8 cellular contexts compared by ENCODE assay signal in genomic region chr3:75429561-75430220, GRCh38.
A peak's percentile ranks its signal among the peaks of the same experiment; 100 is the strongest.
DNase-seq lines count a peak whose midpoint lies in the region; ATAC-seq and TF ChIP-seq lines count a peak whose summit lies in the region.
"Not testable (repeated sequence)": the region's sequence is repeated elsewhere in the genome, so short reads cannot be mapped to it uniquely, and the experiment has no call there.

No MANE protein-coding gene starts in this region.

- not testable (repeated sequence) for H3K27ac ChIP-seq in HCT116 (ENCODE audit: low read depth, low read length); foreskin keratinocyte

- H3K9me2 ChIP-seq in HCT116 (ENCODE audit: insufficient read depth), result not testable (repeated sequence)

- not testable (repeated sequence) for TF ChIP-seq POLR2A in HCT116 (IDR thresholded peaks at IDR 0.05; ENCODE audit: borderline replicate concordance, extremely low read depth, insufficient read depth, insufficient read length)

- H3K4me1 Mint-ChIP-seq in activated B cell treated with CpG ODN at 0.5 μM for 24 hours, result not testable (repeated sequence)

- H3K9me3 Mint-ChIP-seq in activated B cell treated with CpG ODN at 0.5 μM for 24 hours, result not testable (repeated sequence)

- not testable (repeated sequence) for BruUV-seq in HCT116 (replicated peaks; lab: Mats Ljungman, UMichigan)

- POLR2A ChIA-PET in HCT116 (lab: Charles Lee); activated B cell treated with CpG ODN at 0.5 μM for 24 hours (lab: Charles Lee): not testable (repeated sequence)

- peak; percentile 56 for TF ChIP-seq RAD21 in HCT116 (IDR thresholded peaks at IDR 0.05; ENCODE audit: low read depth)

- not testable (repeated sequence) for H3K36me3 ChIP-seq in HCT116 (ENCODE audit: control insufficient read depth in 1 of 2, insufficient read depth in 2 of 2, low read length in 2 of 2)

- peaks cover 63% of the 10 kb centered on the region for H3K36me3 Mint-ChIP-seq in activated B cell treated with CpG ODN at 0.5 μM for 24 hours (ENCODE audit: low read depth)

- CTCF ChIA-PET in HCT116 (lab: Charles Lee), result interaction anchor here (0.7 to 0.9 kb wide), 3 partner anchors 136 to 172 kb away, joined by 4 to 6 read pairs (median 4); no protein-coding TSS in a partner anchor
- CTCF ChIA-PET in activated B cell treated with CpG ODN at 0.5 μM for 24 hours (lab: Charles Lee), result interaction anchor here (1.1 to 2.5 kb wide), 2 partner anchors 67 to 238 kb away, joined by 3 to 9 read pairs; no protein-coding TSS in a partner anchor

- H2AFZ ChIP-seq in HCT116 (ENCODE audit: low read depth, low read length, poor library complexity, severe bottlenecking), result not testable (repeated sequence)

- H3K27ac Mint-ChIP-seq in activated B cell treated with CpG ODN at 0.5 μM for 24 hours, result not testable (repeated sequence)

- H3K27me3 Mint-ChIP-seq in activated B cell treated with CpG ODN at 0.5 μM for 24 hours, result not testable (repeated sequence)

- RAD21 ChIA-PET in HCT116 (lab: Charles Lee; ENCODE audit: low non-redundant PET in 1 of 2, low total read pairs in 2 of 2, uncharacterized antibody in 2 of 2, unreplicated experiment in 2 of 2), result interaction anchor here in 1 of 2 experiments (0.6 kb wide), 1 partner anchor 10 kb away, joined by 3 read pairs; no protein-coding TSS in a partner anchor

- not testable (repeated sequence) for ATAC-seq in HCT116, foreskin keratinocyte
- peak; percentile 45 for ATAC-seq in activated B cell treated with CpG ODN at 0.5 μM for 24 hours (ENCODE audit: low read depth)

- not testable (repeated sequence) for H3K27me3 ChIP-seq in HCT116 (ENCODE audit: insufficient read depth, low read length); foreskin keratinocyte

- intact Hi-C loops in HCT116 (cut with micrococcal nuclease), result loop anchor here (2.0 to 5.0 kb wide), 2 partner anchors 135 to 237 kb away; no protein-coding TSS in a partner anchor
- intact Hi-C loops in activated B cell treated with CpG ODN at 0.5 μM for 24 hours (cut with micrococcal nuclease), result loop anchor here (1.0 to 5.0 kb wide), 4 partner anchors 68 to 1162 kb away; no protein-coding TSS in a partner anchor

- peak; percentile 44 for DNase-seq in AG09319 (ENCODE audit: extremely low read depth, low read depth)
- peak; percentile 35 for DNase-seq in HCT116 (ENCODE audit: low read depth, low spot score)
- DNase-seq in NCI-H446 treated with DMSO at 0.1 percent for 48 hours (lab: John Stamatoyannopoulos, UW), result peak; percentile 0
- DNase-seq in activated B cell treated with CpG ODN at 0.5 μM for 24 hours, result peak; percentile 45
- DNase-seq in amygdala (lab: John Stamatoyannopoulos, UW), result peak in 47 of 56 donors; percentile 2 to 82 (median 30)
- DNase-seq in foreskin keratinocyte, result peak; percentile 29 to 55
- peak; percentile 89 for DNase-seq in myocyte (ENCODE audit: low read depth)
- DNase-seq in stimulated activated CD4-positive, alpha-beta T cell treated with anti-CD3 and anti-CD28 coated beads, Interleukin-4, amount 100 ng/mL, for 48 hours (ENCODE audit: low read depth in 2 of 2), result peak; percentile 66 to 69

- not testable (repeated sequence) for H3K4me3 Mint-ChIP-seq in activated B cell treated with CpG ODN at 0.5 μM for 24 hours

- not testable (repeated sequence) for H3K79me2 ChIP-seq in HCT116 (ENCODE audit: insufficient read depth, low read length)

- H3K9ac ChIP-seq in HCT116 (ENCODE audit: low read length), result not testable (repeated sequence)

- not testable (repeated sequence) for H3K4me2 ChIP-seq in HCT116 (ENCODE audit: low read length)

- peak; percentile 72 for TF ChIP-seq CTCF in AG09319 (IDR thresholded peaks at IDR 0.05; ENCODE audit: low read depth, low read length)
- peak; percentile 16 to 74 (median 72); a peak in 5 of 6 replicates for TF ChIP-seq CTCF in HCT116 (IDR thresholded peaks at IDR 0.05 in 2 of 3, conservative IDR thresholded peaks at IDR 0.05 in 1 of 3; ENCODE audit: borderline replicate concordance in 1 of 3, insufficient read depth in 1 of 3, low read depth in 2 of 3, low read length in 2 of 3)
- TF ChIP-seq CTCF in activated B cell treated with CpG ODN at 0.5 μM for 24 hours (IDR thresholded peaks at IDR 0.05), result not testable (repeated sequence)
- peak; percentile 88 for TF ChIP-seq CTCF in foreskin keratinocyte (conservative IDR thresholded peaks at IDR 0.05)

- not testable (repeated sequence) for H4K20me1 ChIP-seq in HCT116 (ENCODE audit: insufficient read depth)

- H3K4me3 ChIP-seq in HCT116 (replicated peaks in 1 of 2; ENCODE audit: low read depth in 1 of 2, low read length in 2 of 2), result not testable (repeated sequence)

- not testable (repeated sequence) for H3K9me3 ChIP-seq in HCT116 (ENCODE audit: control insufficient read depth in 1 of 2, insufficient read depth in 1 of 2, low read depth in 1 of 2, low read length in 2 of 2)

- H3K4me1 ChIP-seq in HCT116 (ENCODE audit: control insufficient read depth in 1 of 2, insufficient read depth in 2 of 2, low read length in 2 of 2), result peaks cover 16 to 29% of the 10 kb centered on the region in 2 experiments
- not testable (repeated sequence) for H3K4me1 ChIP-seq in foreskin keratinocyte

Comparison
In these comparisons a context has a peak if more than half of its experiments do, and no peak if none do; other contexts are left out.
1. DNase-seq: peak in every context shown above with its lines; median percentile 89 in myocyte; 68 in stimulated activated CD4-positive, alpha-beta T cell treated with anti-CD3 and anti-CD28 coated beads, Interleukin-4, amount 100 ng/mL, for 48 hours; 45 in activated B cell treated with CpG ODN at 0.5 μM for 24 hours; 44 in AG09319; 42 in foreskin keratinocyte; 35 in HCT116; 30 in amygdala; 0 in NCI-H446 treated with DMSO at 0.1 percent for 48 hours.